16 cellular contexts compared by ENCODE assay signal in the genomic region with DNA sequence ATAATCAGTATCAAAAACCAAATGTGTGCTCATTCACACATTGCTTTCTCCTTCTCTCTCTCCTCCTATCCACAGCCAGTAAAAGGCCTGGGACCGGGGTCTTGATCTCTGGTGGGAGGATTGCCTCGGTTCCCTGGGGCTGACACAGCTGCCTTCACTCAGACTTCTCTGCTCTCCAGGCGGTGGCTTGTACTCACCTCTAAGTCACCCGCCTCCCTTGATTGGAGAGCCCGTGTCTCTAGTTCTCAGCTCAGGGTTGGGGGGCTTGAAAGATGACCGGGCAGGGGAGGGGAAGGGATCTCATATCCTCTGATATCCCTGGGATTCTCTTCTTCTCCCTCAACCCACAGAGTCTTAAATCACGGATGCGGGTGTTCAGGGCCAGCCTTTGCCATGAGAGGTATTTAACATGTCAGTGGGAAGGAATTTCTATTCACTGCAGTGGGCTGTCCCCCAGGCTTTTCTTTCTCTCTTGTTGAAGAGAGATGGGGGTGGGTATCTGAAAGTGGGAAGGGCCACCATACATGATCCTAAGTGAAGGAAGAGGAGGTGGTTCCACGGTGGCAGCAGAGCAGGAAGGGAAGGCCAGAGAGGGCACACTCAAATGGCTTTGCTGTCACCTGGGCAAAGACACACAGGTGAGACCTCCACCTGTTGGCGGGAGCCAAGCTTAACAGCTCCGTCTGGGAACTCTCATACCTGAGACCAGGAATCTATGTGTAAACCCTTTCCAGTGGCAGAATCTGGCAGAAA. TPM values are rescaled to one million over a fixed set of nuclear protein-coding genes. Genes with fewer than 3 reads are reported as not detected.
DNase-seq lines count a peak whose midpoint lies in the region; ATAC-seq and TF ChIP-seq lines count a peak whose summit lies in the region.
"Had no signal": no experiment of that assay in that cellular context is flagged by ENCODE, and none has a peak within 500 bp of the region (broad histone marks: within the 10 kb centered on the region; RNA-seq: fewer than 3 reads in every experiment).

No MANE protein-coding gene starts in this region.

- H3K27ac Mint-ChIP-seq in CD8-positive, alpha-beta T cell = peak overlapping the region; percentile 90
- peak overlapping the region; percentile 89 for H3K27ac Mint-ChIP-seq in activated CD4-positive, alpha-beta memory T cell treated with anti-CD3 and anti-CD28 coated beads, Interleukin-2, amount 10 ng/mL, durations not matched to agents 7 days and 5 days
- H3K27ac Mint-ChIP-seq: HFFc6 had no signal

- intact Hi-C loops in A673 (cut with micrococcal nuclease; ENCODE audit: unreplicated experiment) (no loop called here), left colon (cut with DNase I, micrococcal nuclease) (no loop called here)
- intact Hi-C loops in CD8-positive, alpha-beta T cell (cut with DNase I, micrococcal nuclease) = loop anchor here (2.0 to 5.0 kb wide), 3 partner anchors 15 to 94 kb away; no protein-coding TSS in a partner anchor

- H3K4me1 ChIP-seq in A673 (ENCODE audit: insufficient read depth, low read length, poor library complexity, severe bottlenecking) (no peaks in the 10 kb centered on the region), HAP-1 (no peaks in the 10 kb centered on the region)
- H3K4me1 ChIP-seq in CD8-positive, alpha-beta T cell (ENCODE audit: insufficient read depth, low read length) = peaks cover 90% of the 10 kb centered on the region
- H3K4me1 ChIP-seq: SJSA1 had no signal

- H3K27me3 ChIP-seq in A673 (replicated peaks; ENCODE audit: insufficient read depth, low read depth, low read length, poor library complexity) (no peaks in the 10 kb centered on the region), HAP-1 (ENCODE audit: low read depth) (no peaks in the 10 kb centered on the region)
- no peaks in the 10 kb centered on the region for H3K27me3 ChIP-seq in CD8-positive, alpha-beta T cell (ENCODE audit: insufficient read depth, low read length)
- H3K27me3 ChIP-seq: left lung, MG63, SJSA1 had no signal

- H3K36me3 ChIP-seq in A673 (ENCODE audit: insufficient read depth, low read length, poor library complexity, severe bottlenecking) (peaks cover 56% of the 10 kb centered on the region), HAP-1 (replicated peaks) (no peaks in the 10 kb centered on the region)
- H3K36me3 ChIP-seq in CD8-positive, alpha-beta T cell (ENCODE audit: insufficient read depth, low read length) = peaks cover 37% of the 10 kb centered on the region
- H3K36me3 ChIP-seq: MG63, SJSA1 had no signal

- CTCF ChIA-PET in A673 (lab: Charles Lee) = no interaction called here
- CTCF ChIA-PET in CD8-positive, alpha-beta T cell (lab: Charles Lee) = interaction anchor here (1.2 to 2.8 kb wide), 9 partner anchors 15 to 75 kb away, joined by 3 to 22 read pairs (median 5); no protein-coding TSS in a partner anchor
- CTCF ChIA-PET in activated CD4-positive, alpha-beta memory T cell treated with anti-CD3 and anti-CD28 coated beads, Interleukin-2, amount 10 ng/mL, durations not matched to agents 7 days and 5 days (lab: Charles Lee) = interaction anchor here (0.6 to 1.3 kb wide), 3 partner anchors 38 to 96 kb away, joined by 3 to 4 read pairs (median 3); no protein-coding TSS in a partner anchor

- DNase-seq in A673 (ENCODE audit: low spot score) = no peak
- DNase-seq in CD8-positive, alpha-beta T cell = no peak
- DNase-seq in activated CD4-positive, alpha-beta memory T cell treated with anti-CD3 and anti-CD28 coated beads, Interleukin-2, amount 10 ng/mL, durations not matched to agents 7 days and 5 days = no peak
- no peak for DNase-seq in left colon
- DNase-seq in NCI-H2107 (lab: John Stamatoyannopoulos, UW) = no peak
- no peak for DNase-seq in HAP-1 (ENCODE audit: low spot score in 2 of 2)
- no peak for DNase-seq in NCI-H2227 (lab: John Stamatoyannopoulos, UW; ENCODE audit: unreplicated experiment)
- no peak for DNase-seq in stimulated activated CD4-positive, alpha-beta T cell treated with anti-CD3 and anti-CD28 coated beads, Interleukin-2, amount 100 ng/mL, for 48 hours
- DNase-seq: activated CD4-positive, CD25-positive, alpha-beta regulatory T cell; HFFc6; left lung; MG63; NCI-H2029 had no signal

- BruUV-seq in A673 (replicated peaks; lab: Mats Ljungman, UMichigan) = no TSS peak

- H3K4me3 ChIP-seq in A673 (ENCODE audit: low read depth, low read length, poor library complexity, severe bottlenecking) (no peak overlapping the region), HAP-1 (no peak overlapping the region)
- H3K4me3 ChIP-seq in CD8-positive, alpha-beta T cell (ENCODE audit: low read depth, low read length) = peak overlapping the region; percentile 2
- H3K4me3 ChIP-seq: left lung, MG63, SJSA1 had no signal

- peak overlapping the region; percentile 58 for H3K4me3 Mint-ChIP-seq in CD8-positive, alpha-beta T cell
- no peak overlapping the region for H3K4me3 Mint-ChIP-seq in activated CD4-positive, alpha-beta memory T cell treated with anti-CD3 and anti-CD28 coated beads, Interleukin-2, amount 10 ng/mL, durations not matched to agents 7 days and 5 days
- H3K4me3 Mint-ChIP-seq: CD14-positive monocyte, HFFc6 had no signal

- H3K36me3 Mint-ChIP-seq in CD8-positive, alpha-beta T cell = peaks cover 62% of the 10 kb centered on the region
- H3K36me3 Mint-ChIP-seq in activated CD4-positive, alpha-beta memory T cell treated with anti-CD3 and anti-CD28 coated beads, Interleukin-2, amount 10 ng/mL, durations not matched to agents 7 days and 5 days (ENCODE audit: low read depth) = peaks cover 76% of the 10 kb centered on the region
- H3K36me3 Mint-ChIP-seq: CD14-positive monocyte had no signal

- no peaks in the 10 kb centered on the region for H3K27me3 Mint-ChIP-seq in CD8-positive, alpha-beta T cell (ENCODE audit: low read depth)
- no peaks in the 10 kb centered on the region for H3K27me3 Mint-ChIP-seq in activated CD4-positive, alpha-beta memory T cell treated with anti-CD3 and anti-CD28 coated beads, Interleukin-2, amount 10 ng/mL, durations not matched to agents 7 days and 5 days

- peak overlapping the region; percentile 28 for H3K27ac ChIP-seq in A673 (ENCODE audit: low read depth, low read length, poor library complexity, severe bottlenecking)
- H3K27ac ChIP-seq in CD8-positive, alpha-beta T cell (ENCODE audit: low read depth, low read length) = peak overlapping the region; percentile 52
- H3K27ac ChIP-seq: left lung, SJSA1 had no signal

- H3K9me3 ChIP-seq in A673 (ENCODE audit: low read depth, low read length, poor library complexity, severe bottlenecking) = no peaks in the 10 kb centered on the region
- no peaks in the 10 kb centered on the region for H3K9me3 ChIP-seq in CD8-positive, alpha-beta T cell (ENCODE audit: low read length)
- H3K9me3 ChIP-seq in HAP-1 = no peaks in the 10 kb centered on the region
- H3K9me3 ChIP-seq: left lung, MG63, SJSA1 had no signal

- H3K4me1 Mint-ChIP-seq in CD8-positive, alpha-beta T cell (ENCODE audit: low read depth) = peaks cover 89% of the 10 kb centered on the region
- peaks cover 90% of the 10 kb centered on the region for H3K4me1 Mint-ChIP-seq in activated CD4-positive, alpha-beta memory T cell treated with anti-CD3 and anti-CD28 coated beads, Interleukin-2, amount 10 ng/mL, durations not matched to agents 7 days and 5 days

- no peaks in the 10 kb centered on the region for H3K9me3 Mint-ChIP-seq in CD8-positive, alpha-beta T cell
- no peaks in the 10 kb centered on the region for H3K9me3 Mint-ChIP-seq in activated CD4-positive, alpha-beta memory T cell treated with anti-CD3 and anti-CD28 coated beads, Interleukin-2, amount 10 ng/mL, durations not matched to agents 7 days and 5 days
- H3K9me3 Mint-ChIP-seq: HFFc6 had no signal

- in situ Hi-C loops in HAP-1 (cut with MboI; ENCODE audit: low sequenced_read_pairs) = no loop called here

- POLR2A ChIA-PET in A673 (lab: Charles Lee; ENCODE audit: low non-redundant PET) = no interaction called here
- POLR2A ChIA-PET in CD8-positive, alpha-beta T cell (lab: Charles Lee) = interaction anchor here (1.1 to 3.3 kb wide), 4 partner anchors 9 to 61 kb away, joined by 5 to 13 read pairs (median 6); no protein-coding TSS in a partner anchor
- POLR2A ChIA-PET in activated CD4-positive, alpha-beta memory T cell treated with anti-CD3 and anti-CD28 coated beads, Interleukin-2, amount 10 ng/mL, durations not matched to agents 7 days and 5 days (lab: Charles Lee) = interaction anchor here (0.6 to 2.5 kb wide), 9 partner anchors 11 to 62 kb away, joined by 3 to 14 read pairs (median 3); partner anchors contain the start of gene RHOH

- TF ChIP-seq CTCF in A673 (conservative IDR thresholded peaks at IDR 0.05; ENCODE audit: low read depth, low read length) = no peak
- TF ChIP-seq CTCF in CD8-positive, alpha-beta T cell (IDR thresholded peaks at IDR 0.05) = no peak

- ATAC-seq in CD8-positive, alpha-beta T cell = no peak
- peak; percentile 37 for ATAC-seq in left colon
- ATAC-seq: left lung, sciatic nerve had no signal

RNA-seq across cellular contexts. Expression of gene RHOH, which starts 49.1 kb away (rescaled TPM):
- 66.8 and 74.2 TPM in 2 replicates for total RNA-seq in A673 (2021)
- total RNA-seq in CD8-positive, alpha-beta T cell = 100 to 1,000 TPM; 533 to 539 TPM
- 100 to 1,000 TPM; 125 to 126 TPM for total RNA-seq in activated CD4-positive, alpha-beta memory T cell treated with anti-CD3 and anti-CD28 coated beads, Interleukin-2, amount 10 ng/mL, durations not matched to agents 7 days and 5 days
- 1 to 10 TPM; 2.8 to 4.2 TPM for total RNA-seq in left colon
- total RNA-seq: HFFc6, SJSA1 had no signal

Comparison
In these comparisons a context has a peak if more than half of its experiments do, and no peak if none do; other contexts are left out.
1. RNA of gene RHOH, which starts 49.1 kb away (total RNA-seq): 533 to 539 TPM in CD8-positive, alpha-beta T cell, 125 to 126 TPM in activated CD4-positive, alpha-beta memory T cell treated with anti-CD3 and anti-CD28 coated beads, Interleukin-2, amount 10 ng/mL, durations not matched to agents 7 days and 5 days and 66.8 to 74.2 TPM in A673; 2.8 to 4.2 TPM in left colon; every median in the first group is over 10 times any median in the second.
2. intact Hi-C loops: an anchor here in CD8-positive, alpha-beta T cell (2.0 to 5.0 kb wide); none called in A673 and left colon.